Comparison of ENCODE assay signal across 1 cellular context in the genomic region with DNA sequence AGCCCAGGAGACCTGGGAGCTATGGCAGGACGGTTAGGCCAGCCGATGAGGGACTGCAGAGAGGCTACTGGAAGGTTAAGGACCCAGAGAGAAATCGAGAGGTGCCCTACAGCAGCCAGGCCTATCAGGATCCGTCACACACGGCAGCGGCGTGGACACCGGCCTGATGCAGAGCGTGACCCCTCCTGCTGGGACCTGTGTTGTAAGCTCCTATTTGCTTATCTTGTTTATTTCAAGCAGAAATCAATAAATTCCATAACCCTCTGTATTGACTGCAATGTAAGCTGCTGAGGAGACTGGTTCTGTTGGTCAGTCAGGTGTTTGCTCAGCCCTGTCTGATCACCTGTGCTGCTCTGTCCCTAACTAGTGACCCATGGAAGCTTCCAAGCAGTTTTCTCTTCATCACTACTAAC.
TF ChIP-seq lines count a peak whose summit lies in the region.

No MANE protein-coding gene starts in this region.

TF ChIP-seq in HepG2, 621 proteins besides CTCF, POLR2A, EP300 and RAD21 (continued from another document and continues in another):
- TF ChIP-seq ZNF407 (CRISPR knock-in tag; IDR thresholded peaks at IDR 0.05; ENCODE audit: not compliant biosample characterization) = no peak
- TF ChIP-seq, protein P1, sequence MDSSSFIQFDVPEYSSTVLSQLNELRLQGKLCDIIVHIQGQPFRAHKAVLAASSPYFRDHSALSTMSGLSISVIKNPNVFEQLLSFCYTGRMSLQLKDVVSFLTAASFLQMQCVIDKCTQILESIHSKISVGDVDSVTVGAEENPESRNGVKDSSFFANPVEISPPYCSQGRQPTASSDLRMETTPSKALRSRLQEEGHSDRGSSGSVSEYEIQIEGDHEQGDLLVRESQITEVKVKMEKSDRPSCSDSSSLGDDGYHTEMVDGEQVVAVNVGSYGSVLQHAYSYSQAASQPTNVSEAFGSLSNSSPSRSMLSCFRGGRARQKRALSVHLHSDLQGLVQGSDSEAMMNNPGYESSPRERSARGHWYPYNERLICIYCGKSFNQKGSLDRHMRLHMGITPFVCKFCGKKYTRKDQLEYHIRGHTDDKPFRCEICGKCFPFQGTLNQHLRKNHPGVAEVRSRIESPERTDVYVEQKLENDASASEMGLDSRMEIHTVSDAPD (CRISPR knock-in tag; IDR thresholded peaks at IDR 0.05) = no peak
- TF ChIP-seq SOX6 (IDR thresholded peaks at IDR 0.05) = no peak
- peak; percentile 94 for TF ChIP-seq SOX6 (CRISPR knock-in tag; IDR thresholded peaks at IDR 0.05)
- no peak for TF ChIP-seq ZIK1 (CRISPR knock-in tag; IDR thresholded peaks at IDR 0.05; ENCODE audit: borderline replicate concordance, low read depth)
- TF ChIP-seq ZNF562 (CRISPR knock-in tag; IDR thresholded peaks at IDR 0.05; ENCODE audit: borderline replicate concordance) = no peak
- peak; percentile 76; the same call in 1 of the 2 replicates for TF ChIP-seq ZSCAN31 (CRISPR knock-in tag; IDR thresholded peaks at IDR 0.05; ENCODE audit: low read depth)
- no peak for TF ChIP-seq NFRKB (IDR thresholded peaks at IDR 0.05)
- TF ChIP-seq ZNF362 (CRISPR knock-in tag; IDR thresholded peaks at IDR 0.05; ENCODE audit: borderline replicate concordance) = no peak
- TF ChIP-seq KLF16 (CRISPR knock-in tag; IDR thresholded peaks at IDR 0.05) = peak in 1 of 2 experiments; percentile 89; a peak in 2 of 4 replicates
- TF ChIP-seq CREM (IDR thresholded peaks at IDR 0.05) = peak; percentile 59; the same call in 1 of the 2 replicates
- TF ChIP-seq CREM (CRISPR knock-in tag; IDR thresholded peaks at IDR 0.05) = no peak
- TF ChIP-seq PRDM10 (CRISPR knock-in tag; IDR thresholded peaks at IDR 0.05; ENCODE audit: low read depth) = no peak
- no peak; the same call in 1 of the 2 replicates for TF ChIP-seq TCF7 (IDR thresholded peaks at IDR 0.05; ENCODE audit: low read depth)
- no peak for TF ChIP-seq MATR3 (CRISPR knock-in tag; IDR thresholded peaks at IDR 0.05)
- TF ChIP-seq AGO2 (optimal IDR thresholded peaks at IDR 0.05; ENCODE audit: low read depth, low read length) = no peak
- no peak for TF ChIP-seq CCAR2 (optimal IDR thresholded peaks at IDR 0.05; ENCODE audit: low read depth, low read length)
- no peak for TF ChIP-seq SP1 (IDR thresholded peaks at IDR 0.05)
- no peak for TF ChIP-seq SP1 (CRISPR knock-in tag; IDR thresholded peaks at IDR 0.05)
- no peak for TF ChIP-seq ZNF264 (CRISPR knock-in tag; IDR thresholded peaks at IDR 0.05)
- no peak for TF ChIP-seq RNF2 (conservative IDR thresholded peaks at IDR 0.05; ENCODE audit: low read depth)
- TF ChIP-seq RARA (CRISPR knock-in tag; IDR thresholded peaks at IDR 0.05) = peak; percentile 94
- peak in 1 of 2 experiments; percentile 72; a peak in 2 of 4 replicates for TF ChIP-seq NR2F1 (CRISPR knock-in tag; IDR thresholded peaks at IDR 0.05)
- no peak for TF ChIP-seq PRMT3 (CRISPR knock-in tag; IDR thresholded peaks at IDR 0.05; ENCODE audit: borderline replicate concordance, low read depth)
- TF ChIP-seq TARDBP (CRISPR knock-in tag; IDR thresholded peaks at IDR 0.05) = peak; percentile 74; the same call in 1 of the 2 replicates
- no peak for TF ChIP-seq SP2 (CRISPR knock-in tag; IDR thresholded peaks at IDR 0.05)
- no peak for TF ChIP-seq MIER2 (CRISPR knock-in tag; IDR thresholded peaks at IDR 0.05)
- TF ChIP-seq ZNF850 (CRISPR knock-in tag; conservative IDR thresholded peaks at IDR 0.05) = no peak
- TF ChIP-seq MAFF (IDR thresholded peaks at IDR 0.05; ENCODE audit: low read depth, low read length) = peak; percentile 57
- no peak for TF ChIP-seq ZNF570 (CRISPR knock-in tag; IDR thresholded peaks at IDR 0.05; ENCODE audit: borderline replicate concordance)
- no peak for TF ChIP-seq ZNF792 (CRISPR knock-in tag; IDR thresholded peaks at IDR 0.05)
- TF ChIP-seq HNRNPH1 (optimal IDR thresholded peaks at IDR 0.05; ENCODE audit: low read depth, low read length) = no peak
- no peak for TF ChIP-seq KLF15 (CRISPR knock-in tag; IDR thresholded peaks at IDR 0.05; ENCODE audit: borderline replicate concordance)
- no peak for TF ChIP-seq ZNF564 (CRISPR knock-in tag; IDR thresholded peaks at IDR 0.05)
- no peak for TF ChIP-seq ZNF773 (CRISPR knock-in tag; IDR thresholded peaks at IDR 0.05; ENCODE audit: borderline replicate concordance)
- no peak for TF ChIP-seq FIP1L1 (IDR thresholded peaks at IDR 0.05; ENCODE audit: borderline replicate concordance, insufficient read depth, low read depth, low read length)
- TF ChIP-seq, protein P2, sequence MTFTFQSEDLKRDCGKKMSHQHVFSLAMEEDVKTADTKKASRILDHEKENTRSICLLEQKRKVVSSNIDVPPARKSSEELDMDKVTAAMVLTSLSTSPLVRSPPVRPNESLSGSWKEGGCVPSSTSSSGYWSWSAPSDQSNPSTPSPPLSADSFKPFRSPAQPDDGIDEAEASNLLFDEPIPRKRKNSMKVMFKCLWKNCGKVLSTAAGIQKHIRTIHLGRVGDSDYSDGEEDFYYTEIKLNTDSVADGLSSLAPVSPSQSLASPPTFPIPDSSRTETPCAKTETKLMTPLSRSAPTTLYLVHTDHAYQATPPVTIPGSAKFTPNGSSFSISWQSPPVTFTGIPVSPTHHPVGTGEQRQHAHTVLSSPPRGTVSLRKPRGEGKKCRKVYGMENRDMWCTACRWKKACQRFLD (CRISPR knock-in tag; IDR thresholded peaks at IDR 0.05; ENCODE audit: borderline replicate concordance) = no peak
- no peak for TF ChIP-seq NBN (conservative IDR thresholded peaks at IDR 0.05)
- TF ChIP-seq SIN3A (IDR thresholded peaks at IDR 0.05; ENCODE audit: borderline replicate concordance, low read depth, low read length) = peak; percentile 56; the same call in 1 of the 2 replicates
- peak; percentile 54; the same call in 1 of the 2 replicates for TF ChIP-seq ZFP1 (CRISPR knock-in tag; IDR thresholded peaks at IDR 0.05)
- TF ChIP-seq JUNB (CRISPR knock-in tag; IDR thresholded peaks at IDR 0.05; ENCODE audit: borderline replicate concordance) = no peak
- TF ChIP-seq KLF11 (CRISPR knock-in tag; IDR thresholded peaks at IDR 0.05) = no peak
- TF ChIP-seq PRDM4 (CRISPR knock-in tag; IDR thresholded peaks at IDR 0.05; ENCODE audit: borderline replicate concordance) = no peak
- no peak for TF ChIP-seq RFX1 (IDR thresholded peaks at IDR 0.05)
- no peak for TF ChIP-seq ATF7-NPFF (CRISPR knock-in tag; IDR thresholded peaks at IDR 0.05; ENCODE audit: low read depth)
- TF ChIP-seq, protein P3, sequence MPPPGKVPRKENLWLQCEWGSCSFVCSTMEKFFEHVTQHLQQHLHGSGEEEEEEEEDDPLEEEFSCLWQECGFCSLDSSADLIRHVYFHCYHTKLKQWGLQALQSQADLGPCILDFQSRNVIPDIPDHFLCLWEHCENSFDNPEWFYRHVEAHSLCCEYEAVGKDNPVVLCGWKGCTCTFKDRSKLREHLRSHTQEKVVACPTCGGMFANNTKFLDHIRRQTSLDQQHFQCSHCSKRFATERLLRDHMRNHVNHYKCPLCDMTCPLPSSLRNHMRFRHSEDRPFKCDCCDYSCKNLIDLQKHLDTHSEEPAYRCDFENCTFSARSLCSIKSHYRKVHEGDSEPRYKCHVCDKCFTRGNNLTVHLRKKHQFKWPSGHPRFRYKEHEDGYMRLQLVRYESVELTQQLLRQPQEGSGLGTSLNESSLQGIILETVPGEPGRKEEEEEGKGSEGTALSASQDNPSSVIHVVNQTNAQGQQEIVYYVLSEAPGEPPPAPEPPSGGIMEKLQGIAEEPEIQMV (CRISPR knock-in tag; IDR thresholded peaks at IDR 0.05; ENCODE audit: low read depth) = 0 out of 2 replicates have a peak, but pooled peaks have one; percentile 37
